ENCODE assay signal across 26 cellular contexts in genomic region chr10:85047979-85048378, GRCh38.
"Had no signal": no experiment of that assay in that cellular context is flagged by ENCODE, and none has a peak within 500 bp of the region (broad histone marks: within the 10 kb centered on the region; RNA-seq: fewer than 3 reads in every experiment).

No MANE protein-coding gene starts in this region.

- ATAC-seq: activated T-cell treated with anti-CD3 and anti-CD28 coated beads, Interleukin-2, amount 50 U/mL, for 72 hours; esophagus mucosa; T-helper 17 cell had no signal

- H3K36me3 ChIP-seq: brain microvascular endothelial cell had no signal

- H3K27ac ChIP-seq: brain microvascular endothelial cell, coronary artery, dorsolateral prefrontal cortex had no signal

- DNase-seq: activated CD4-positive, alpha-beta memory T cell treated with anti-CD3 and anti-CD28 coated beads, Interleukin-2, amount 10 ng/mL, durations not matched to agents 7 days and 5 days; activated CD4-positive, alpha-beta T cell treated with anti-CD3 and anti-CD28 coated beads for 1 hour; activated CD4-positive, alpha-beta T cell treated with anti-CD3 and anti-CD28 coated beads for 4 hours; activated CD4-positive, alpha-beta T cell treated with anti-CD3 and anti-CD28 coated beads, Interleukin-2, amount 10 ng/mL, durations not matched to agents 7 days and 5 days; activated CD4-positive, alpha-beta T cell treated with anti-CD3 and anti-CD28 coated beads, Interleukin-2, amount 50 U/mL, for 4 hours; activated CD8-positive, alpha-beta memory T cell treated with anti-CD3 and anti-CD28 coated beads, Interleukin-2, amount 50 U/mL, for 48 hours; activated gamma-delta T cell; activated naive CD4-positive, alpha-beta T cell treated with anti-CD3 and anti-CD28 coated beads, Interleukin-2, amount 50 U/mL, for 16 hours; activated naive CD4-positive, alpha-beta T cell treated with Interleukin-2 at 50 U/mL for 16 hours; activated T-cell treated with anti-CD3 and anti-CD28 coated beads for 4 hours; activated T-cell treated with anti-CD3 and anti-CD28 coated beads, Interleukin-2, amount 50 U/mL, for 24 hours; activated T-cell treated with anti-CD3 and anti-CD28 coated beads, Interleukin-2, amount 50 U/mL, for 72 hours; amniotic stem cell; anterior cingulate cortex; brain microvascular endothelial cell; central memory CD4-positive, alpha-beta T cell; dorsolateral prefrontal cortex; effector memory CD4-positive, alpha-beta T cell; endodermal cell; foreskin fibroblast; head of caudate nucleus; T-helper 1 cell; T-helper 17 cell; T1000 had no signal

- H3K27me3 ChIP-seq: brain microvascular endothelial cell, dorsolateral prefrontal cortex had no signal

- H3K4me3 ChIP-seq: coronary artery, dorsolateral prefrontal cortex had no signal
